In genomic region chr12:14723763-14724162, GRCh38 we compare ENCODE assay signal across 9 cellular contexts. TPM values are rescaled to one million over a fixed set of nuclear protein-coding genes. Genes with fewer than 3 reads are reported as not detected.
DNase-seq lines count a peak whose midpoint lies in the region; ATAC-seq and TF ChIP-seq lines count a peak whose summit lies in the region.
"Had no signal": no experiment of that assay in that cellular context is flagged by ENCODE, and none has a peak within 500 bp of the region (broad histone marks: within the 10 kb centered on the region; RNA-seq: fewer than 3 reads in every experiment).

No MANE protein-coding gene starts in this region.

- H3K4me3 Mint-ChIP-seq in activated CD4-positive, alpha-beta T cell treated with anti-CD3 and anti-CD28 coated beads for 36 hours: no peak overlapping the region

- CTCF ChIA-PET in activated CD4-positive, alpha-beta T cell treated with anti-CD3 and anti-CD28 coated beads for 36 hours (lab: Charles Lee): interaction anchor here (0.6 to 2.7 kb wide), 19 partner anchors 17 to 915 kb away, joined by 3 to 21 read pairs (median 4); partner anchors contain the start of genes C12orf60, RERG and WBP11

- no peak overlapping the region for H3K27ac Mint-ChIP-seq in activated CD4-positive, alpha-beta T cell treated with anti-CD3 and anti-CD28 coated beads for 36 hours

- no peak overlapping the region for H4K8ac ChIP-seq in mesenchymal stem cell (ENCODE audit: low read length)

- H4K91ac ChIP-seq in mesenchymal stem cell (ENCODE audit: low read length): no peak overlapping the region

- H3K9me3 Mint-ChIP-seq in activated CD4-positive, alpha-beta T cell treated with anti-CD3 and anti-CD28 coated beads for 36 hours (ENCODE audit: low read depth): peaks cover 6% of the 10 kb centered on the region

- H3K4ac ChIP-seq in mesenchymal stem cell (ENCODE audit: low read depth in 1 of 2, low read length in 2 of 2): no peak overlapping the region

- ATAC-seq in activated CD4-positive, alpha-beta T cell treated with anti-CD3 and anti-CD28 coated beads for 36 hours: peak; percentile 80
- no peak for ATAC-seq in GM18873 (IDR thresholded peaks at IDR 0.05; ENCODE audit: low FRiP score, unreplicated experiment)

- no peaks in the 10 kb centered on the region for H3K4me1 Mint-ChIP-seq in activated CD4-positive, alpha-beta T cell treated with anti-CD3 and anti-CD28 coated beads for 36 hours

- TF ChIP-seq POLR2A in stomach (IDR thresholded peaks at IDR 0.05): no peak

- POLR2A ChIA-PET in activated CD4-positive, alpha-beta T cell treated with anti-CD3 and anti-CD28 coated beads for 36 hours (lab: Charles Lee): interaction anchor here (0.6 kb wide), 1 partner anchor 465 kb away, joined by 3 read pairs; no protein-coding TSS in a partner anchor

- H2BK15ac ChIP-seq in mesenchymal stem cell (ENCODE audit: low read depth, poor library complexity, severe bottlenecking): no peak overlapping the region

- no peak overlapping the region for H2BK12ac ChIP-seq in mesenchymal stem cell (ENCODE audit: low read length in 2 of 2)

- H2AK5ac ChIP-seq in mesenchymal stem cell (ENCODE audit: low read length, severe bottlenecking): no peak overlapping the region

- no peaks in the 10 kb centered on the region for H3K36me3 Mint-ChIP-seq in activated CD4-positive, alpha-beta T cell treated with anti-CD3 and anti-CD28 coated beads for 36 hours (ENCODE audit: low read depth)

- in situ Hi-C loops in GM13977 (cut with MboI; ENCODE audit: low pct_unique_long_range_greater_than_20kb, low sequenced_read_pairs, unreplicated experiment): no loop called here

- H3K14ac ChIP-seq in mesenchymal stem cell (ENCODE audit: low read length in 2 of 2): no peak overlapping the region

- no peak overlapping the region for H3K4me3 ChIP-seq in mesenchymal stem cell (ENCODE audit: insufficient read depth in 1 of 2, low read depth in 1 of 2, low read length in 2 of 2)
- no peak overlapping the region for H3K4me3 ChIP-seq in stomach

- no peak for TF ChIP-seq EP300 in stomach (IDR thresholded peaks at IDR 0.05)

- H3K23ac ChIP-seq in mesenchymal stem cell (ENCODE audit: low read length in 2 of 2): no peak overlapping the region

- H2AFZ ChIP-seq in mesenchymal stem cell (ENCODE audit: low read depth, low read length): no peak overlapping the region

- DNase-seq in GM13977 (ENCODE audit: low spot score) (peak; percentile 62), NCI-H2029 treated with DMSO at 0.1 percent for 48 hours (lab: John Stamatoyannopoulos, UW) (peak; percentile 8), dermis blood vessel endothelial cell (peak; percentile 76), mesenchymal stem cell (peak; percentile 52), stomach (peak; percentile 65)
- peak; percentile 72 for DNase-seq in activated CD4-positive, alpha-beta T cell treated with anti-CD3 and anti-CD28 coated beads for 36 hours

- no peaks in the 10 kb centered on the region for H3K27me3 ChIP-seq in mesenchymal stem cell (ENCODE audit: control insufficient read depth in 1 of 2, insufficient read depth in 1 of 2, low read length in 2 of 2)
- no peaks in the 10 kb centered on the region for H3K27me3 ChIP-seq in stomach

- H3K79me1 ChIP-seq in mesenchymal stem cell (replicated peaks; ENCODE audit: low read length, poor library complexity, severe bottlenecking): no peaks in the 10 kb centered on the region

- peaks cover 5% of the 10 kb centered on the region for H3K27me3 Mint-ChIP-seq in activated CD4-positive, alpha-beta T cell treated with anti-CD3 and anti-CD28 coated beads for 36 hours

- H3K36me3 ChIP-seq in mesenchymal stem cell (ENCODE audit: control insufficient read depth in 1 of 2, insufficient read depth in 2 of 2, low read depth in 1 of 2, low read length in 2 of 2) (no peaks in the 10 kb centered on the region), stomach (no peaks in the 10 kb centered on the region)

- TF ChIP-seq CTCF in 22Rv1 (IDR thresholded peaks at IDR 0.05): peak; percentile 82
- peak; percentile 74 for TF ChIP-seq CTCF in GM13977 (IDR thresholded peaks at IDR 0.05; ENCODE audit: extremely low read depth, insufficient read depth, missing control alignments)
- TF ChIP-seq CTCF in stomach (IDR thresholded peaks at IDR 0.05): peak in 5 of 7 experiments; percentile 46 to 77 (median 71)

- no peak overlapping the region for H3K9ac ChIP-seq in mesenchymal stem cell (ENCODE audit: low read length)

- no peak overlapping the region for H3K18ac ChIP-seq in mesenchymal stem cell (ENCODE audit: low read depth in 1 of 2, low read length in 2 of 2)

- intact Hi-C loops in activated CD4-positive, alpha-beta T cell treated with anti-CD3 and anti-CD28 coated beads for 36 hours (cut with DNase I, micrococcal nuclease): loop anchor here (1.0 to 10.0 kb wide), 9 partner anchors 49 to 801 kb away; partner anchors contain the start of gene RERG (in 2 of the 2)
- intact Hi-C loops in stomach (cut with DNase I; ENCODE audit: low total_unique reads): no loop called here

- no peak overlapping the region for H3K27ac ChIP-seq in 22Rv1
- no peak overlapping the region for H3K27ac ChIP-seq in mesenchymal stem cell (ENCODE audit: low read length, poor library complexity, severe bottlenecking)
- no peak overlapping the region for H3K27ac ChIP-seq in stomach

- H3K9me3 ChIP-seq in mesenchymal stem cell (ENCODE audit: control insufficient read depth, low read length) (peaks cover 17% of the 10 kb centered on the region), stomach (peaks cover 0 to 14% (median 2%) of the 10 kb centered on the region in 4 donors)

- no peaks in the 10 kb centered on the region for H3K4me1 ChIP-seq in mesenchymal stem cell (ENCODE audit: control insufficient read depth, insufficient read depth, low read depth, low read length)
- peaks cover 0 to 3% (median 0%) of the 10 kb centered on the region in 4 donors for H3K4me1 ChIP-seq in stomach

- no peak overlapping the region for H3K4me2 ChIP-seq in mesenchymal stem cell (ENCODE audit: low read length, poor library complexity, severe bottlenecking)

- no peak overlapping the region for H2BK5ac ChIP-seq in mesenchymal stem cell (ENCODE audit: low read depth, low read length, poor library complexity, severe bottlenecking)

- H2BK120ac ChIP-seq in mesenchymal stem cell (ENCODE audit: low read depth, low read length): no peak overlapping the region

- WGBS in mesenchymal stem cell: 56% methylated on average over 4 of the region's 4 CpGs
- WGBS in stomach, 5 donors: 35 to 52% (median 41%) methylated on average over 4 of the region's 4 CpGs

RNA-seq across cellular contexts. Expression of gene GUCY2C, which starts 27.4 kb away (rescaled TPM):
- total RNA-seq in activated CD4-positive, alpha-beta T cell treated with anti-CD3 and anti-CD28 coated beads for 36 hours: not detected
- total RNA-seq in dermis blood vessel endothelial cell (not detected in 2 replicates), stomach (10 to 100 TPM in 1 of 5 donors, 1 to 10 TPM in 1, not detected in 3; 2.6 to 31.0 TPM)
- polyA plus RNA-seq in mesenchymal stem cell (2013, experiment 1 of 2): 0.03 TPM
- 0.03 TPM for polyA plus RNA-seq in mesenchymal stem cell (2013, experiment 2 of 2)
- polyA plus RNA-seq in stomach: under 1 TPM in 2 of 3 donors, not detected in 1; 0.05 to 0.31 TPM
- total RNA-seq: mononuclear cell had no signal

Comparison
In these comparisons a context has a peak if more than half of its experiments do, and no peak if none do; other contexts are left out.
1. DNase-seq: peak in every context shown above with its lines; median percentile 76 in dermis blood vessel endothelial cell; 72 in activated CD4-positive, alpha-beta T cell treated with anti-CD3 and anti-CD28 coated beads for 36 hours; 65 in stomach; 62 in GM13977; 52 in mesenchymal stem cell; 8 in NCI-H2029 treated with DMSO at 0.1 percent for 48 hours.